Comparison of ENCODE assay signal across 33 cellular contexts in the genomic region with DNA sequence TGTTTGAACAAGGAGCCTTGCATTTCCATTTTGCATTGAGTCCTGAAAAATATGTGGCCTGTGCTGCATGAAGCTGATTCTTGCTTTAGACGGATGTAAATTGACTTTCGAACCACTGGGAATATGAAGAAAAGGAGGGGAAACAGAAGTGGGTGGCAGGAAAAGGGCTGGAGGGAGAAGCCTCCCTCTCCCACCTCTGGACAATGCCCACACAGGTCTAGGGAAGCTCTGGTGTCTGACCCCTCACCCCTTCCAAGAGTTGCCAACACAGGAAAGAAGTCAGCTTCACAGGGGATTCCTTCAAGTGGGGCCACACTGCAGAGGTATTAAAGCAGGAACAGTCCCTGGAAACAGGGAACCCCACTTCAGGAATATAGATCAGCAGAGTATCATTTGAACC. TPM values are rescaled to one million over a fixed set of nuclear protein-coding genes. Genes with fewer than 3 reads are reported as not detected.
DNase-seq lines count a peak whose midpoint lies in the region; ATAC-seq, FAIRE-seq and TF ChIP-seq lines count a peak whose summit lies in the region.
"Had no signal": no experiment of that assay in that cellular context is flagged by ENCODE, and none has a peak within 500 bp of the region (broad histone marks: within the 10 kb centered on the region; RNA-seq: fewer than 3 reads in every experiment).

No MANE protein-coding gene starts in this region.

- peaks cover 30 to 98% (median 74%) of the 10 kb centered on the region in 9 donors for H3K4me1 ChIP-seq in heart right ventricle
- peaks cover 49% of the 10 kb centered on the region for H3K4me1 ChIP-seq in endothelial cell of umbilical vein (ENCODE audit: control insufficient read depth, extremely low read depth, insufficient read depth, low read length)
- H3K4me1 ChIP-seq in parathyroid adenoma = peaks cover 7% of the 10 kb centered on the region
- H3K4me1 ChIP-seq in thoracic aorta (ENCODE audit: control insufficient read depth in 1 of 2, low read depth in 2 of 2) = peaks cover 30 to 63% of the 10 kb centered on the region in 2 donors

- BruUV-seq in endothelial cell of umbilical vein (replicated peaks; lab: Mats Ljungman, UMichigan) = no TSS peak

- no peak for TF ChIP-seq CTCF in heart right ventricle (IDR thresholded peaks at IDR 0.05)
- no peak for TF ChIP-seq CTCF in endothelial cell of umbilical vein (IDR thresholded peaks at IDR 0.05; ENCODE audit: extremely low read depth in 1 of 2, insufficient read depth in 1 of 2, low read depth in 1 of 2, low read length in 2 of 2)
- TF ChIP-seq CTCF in parathyroid adenoma (IDR thresholded peaks at IDR 0.05) = no peak
- no peak for TF ChIP-seq CTCF in thoracic aorta (IDR thresholded peaks at IDR 0.05)

- no peak for FAIRE-seq in endothelial cell of umbilical vein (lab: Jason Lieb, UNC)

- H3K9me1 ChIP-seq in endothelial cell of umbilical vein (replicated peaks; ENCODE audit: control insufficient read depth, extremely low read depth, insufficient read depth, low read length) = no peaks in the 10 kb centered on the region

- POLR2A ChIA-PET in endothelial cell of umbilical vein (lab: Charles Lee) = no interaction called here

- H3K27ac ChIP-seq in heart right ventricle (peak overlapping the region in 9 of 10 donors; percentile 38 to 99 (median 92)), endothelial cell of umbilical vein (ENCODE audit: insufficient read depth, low read depth, low read length) (no peak overlapping the region), parathyroid adenoma (peak overlapping the region; percentile 27), thoracic aorta (peak overlapping the region; percentile 89 to 98)
- H3K27ac ChIP-seq: brain microvascular endothelial cell, epithelial cell of prostate, GM23248, ovary, VCaP had no signal

- no peak overlapping the region for H2AFZ ChIP-seq in endothelial cell of umbilical vein (ENCODE audit: low read depth, low read length)
- H2AFZ ChIP-seq in parathyroid adenoma = no peak overlapping the region
- H2AFZ ChIP-seq: GM23248 had no signal

- no peak for DNase-seq in heart right ventricle
- DNase-seq in left cardiac atrium = no peak
- peak; percentile 83 for DNase-seq in endothelial cell of umbilical vein (ENCODE audit: low read depth, low spot score)
- no peak for DNase-seq in thoracic aorta (ENCODE audit: low spot score)
- DNase-seq in effector CD4-positive, alpha-beta T cell = no peak
- no peak for DNase-seq in DMS153 (lab: John Stamatoyannopoulos, UW)
- DNase-seq: activated CD4-positive, alpha-beta T cell treated with anti-CD3 and anti-CD28 coated beads for 4 hours; activated naive CD4-positive, alpha-beta T cell treated with anti-CD3 and anti-CD28 coated beads, Interleukin-2, amount 50 U/mL, for 16 hours; amniotic stem cell; brain microvascular endothelial cell; CD4-positive, CD25-positive, alpha-beta regulatory T cell; glutamatergic neuron; GM23248; islet precursor cell; NCI-H1048; NCI-H1694; ovary; RPMI8226; sigmoid colon; stimulated activated CD4-positive, alpha-beta T cell treated with anti-CD3 and anti-CD28 coated beads, Interleukin-15, amount 100 ng/mL, for 24 hours; T1000; uterus had no signal

- H3K36me3 ChIP-seq in heart right ventricle (peaks cover 0 to 54% (median 0%) of the 10 kb centered on the region in 9 donors), endothelial cell of umbilical vein (ENCODE audit: control insufficient read depth in 2 of 2, extremely low read depth in 1 of 2, insufficient read depth in 2 of 2, low read length in 2 of 2) (no peaks in the 10 kb centered on the region), parathyroid adenoma (ENCODE audit: control insufficient read depth, insufficient read depth, low read length) (no peaks in the 10 kb centered on the region), thoracic aorta (no peaks in the 10 kb centered on the region)
- H3K36me3 ChIP-seq: brain microvascular endothelial cell, ovary, sigmoid colon, uterus had no signal

- H3K79me2 ChIP-seq in endothelial cell of umbilical vein (ENCODE audit: control insufficient read depth, insufficient read depth, low read length) (no peaks in the 10 kb centered on the region), parathyroid adenoma (no peaks in the 10 kb centered on the region)

- no peaks in the 10 kb centered on the region for H4K20me1 ChIP-seq in endothelial cell of umbilical vein (replicated peaks; ENCODE audit: control insufficient read depth, extremely low read depth, insufficient read depth, low read length)

- no peak overlapping the region for H3K4me3 ChIP-seq in heart right ventricle
- no peak overlapping the region for H3K4me3 ChIP-seq in endothelial cell of umbilical vein (replicated peaks in 1 of 3; ENCODE audit: insufficient read depth in 1 of 3, low read depth in 1 of 3, low read length in 3 of 3)
- H3K4me3 ChIP-seq in parathyroid adenoma (ENCODE audit: low read depth, low read length) = no peak overlapping the region
- H3K4me3 ChIP-seq in thoracic aorta = no peak overlapping the region
- H3K4me3 ChIP-seq: GM23248, lung, ovary, sigmoid colon, uterus had no signal

- TF ChIP-seq POLR2A in endothelial cell of umbilical vein (IDR thresholded peaks at IDR 0.05; ENCODE audit: low read depth, low read length) = no peak

- dilution Hi-C loops in endothelial cell of umbilical vein (cut with MboI; ENCODE audit: extremely low pct_ligation_motif_present, low sequenced_read_pairs) = no loop called here

- no peaks in the 10 kb centered on the region for H3K27me3 ChIP-seq in heart right ventricle
- no peaks in the 10 kb centered on the region for H3K27me3 ChIP-seq in endothelial cell of umbilical vein (ENCODE audit: control insufficient read depth in 2 of 2, insufficient read depth in 2 of 2, low read length in 2 of 2)
- no peaks in the 10 kb centered on the region for H3K27me3 ChIP-seq in parathyroid adenoma (ENCODE audit: control insufficient read depth, insufficient read depth, low read length)
- H3K27me3 ChIP-seq in thoracic aorta (replicated peaks; ENCODE audit: insufficient read depth) = no peaks in the 10 kb centered on the region
- H3K27me3 ChIP-seq: brain microvascular endothelial cell, ovary, sigmoid colon, uterus had no signal

- H3K4me2 ChIP-seq in endothelial cell of umbilical vein (ENCODE audit: insufficient read depth, low read length) = no peak overlapping the region
- H3K4me2 ChIP-seq in parathyroid adenoma (ENCODE audit: low read length) = no peak overlapping the region

- CTCF ChIA-PET in endothelial cell of umbilical vein (lab: Charles Lee) = interaction anchor here (1.0 to 1.5 kb wide), 3 partner anchors 8 to 69 kb away, joined by 3 to 6 read pairs (median 5); no protein-coding TSS in a partner anchor

- H3K9me3 ChIP-seq in heart right ventricle = no peaks in the 10 kb centered on the region
- H3K9me3 ChIP-seq in endothelial cell of umbilical vein (replicated peaks; ENCODE audit: control insufficient read depth, insufficient read depth, low read length) = no peaks in the 10 kb centered on the region
- H3K9me3 ChIP-seq in parathyroid adenoma (ENCODE audit: control insufficient read depth, low read length) = no peaks in the 10 kb centered on the region
- H3K9me3 ChIP-seq in thoracic aorta = no peaks in the 10 kb centered on the region
- H3K9me3 ChIP-seq: ovary, sigmoid colon, uterus had no signal

- ATAC-seq in heart right ventricle (no peak), left cardiac atrium (no peak), thoracic aorta (ENCODE audit: insufficient number of reproducible peaks, low FRiP score, low read depth) (no peak), HG02973 (IDR thresholded peaks at IDR 0.05; ENCODE audit: unreplicated experiment) (no peak)
- ATAC-seq: activated T-helper 17 cell treated with anti-CD3 and anti-CD28 coated beads, Interleukin-2, amount 50 U/mL, for 72 hours; stimulated activated effector memory CD8-positive, alpha-beta T cell treated with anti-CD3 and anti-CD28 coated beads, Interleukin-12 subunit alpha, Interleukin-12 subunit beta, amount 100 ng/mL, for 72 hours had no signal

- 76 to 93% methylated on average over 2 of the region's 2 CpGs for WGBS in heart right ventricle, 2 donors

- intact Hi-C loops in heart right ventricle (cut with DNase I) (loop anchor here in 7 of 10 donors (5.0 to 10.0 kb wide), 7 partner anchors 37 to 88 kb away; partner anchors contain the start of gene ZNF366 (in 3 of the 7)), left cardiac atrium (cut with DNase I) (loop anchor here (10.0 kb wide), 1 partner anchor 50 kb away; the partner anchor contains the start of gene ZNF366 (in 2 of the 2)), endothelial cell of umbilical vein (cut with micrococcal nuclease) (no loop called here)

- no peak overlapping the region for H3K9ac ChIP-seq in endothelial cell of umbilical vein (replicated peaks; ENCODE audit: extremely low read depth, insufficient read depth, low read length)
- no peak overlapping the region for H3K9ac ChIP-seq in parathyroid adenoma
- H3K9ac ChIP-seq: GM23248 had no signal

TF ChIP-seq in endothelial cell of umbilical vein, 7 proteins besides CTCF, POLR2A, EP300 and RAD21:
- TF ChIP-seq MAX (IDR thresholded peaks at IDR 0.05; ENCODE audit: insufficient read depth, insufficient read length) = no peak
- TF ChIP-seq MYC (IDR thresholded peaks at IDR 0.05; ENCODE audit: low read depth, low read length) = no peak
- no peak for TF ChIP-seq GATA2 (IDR thresholded peaks at IDR 0.05; ENCODE audit: insufficient read depth, insufficient read length, low read depth, low read length)
- no peak for TF ChIP-seq POLR2AphosphoS5 (IDR thresholded peaks at IDR 0.05; ENCODE audit: insufficient read depth, low read depth, low read length)
- no peak for TF ChIP-seq JUN (IDR thresholded peaks at IDR 0.05; ENCODE audit: borderline replicate concordance, insufficient read depth, insufficient read length, low read depth)

RNA-seq across cellular contexts. Expression of gene ZNF366, which starts 52.2 kb away (rescaled TPM):
- 10 to 100 TPM in 2 of 10 donors, 1 to 10 TPM in 8; 3.8 to 10.5 (median 5.4) TPM for total RNA-seq in heart right ventricle
- polyA plus RNA-seq in heart right ventricle = 1 to 10 TPM; 1.7 to 2.5 TPM
- total RNA-seq in left cardiac atrium = 1 to 10 TPM; 7.0 to 9.1 TPM
- total RNA-seq in endothelial cell of umbilical vein = 4.1 and 4.6 TPM in 2 replicates
- 1.2 and 1.3 TPM in 2 replicates for polyA plus RNA-seq in endothelial cell of umbilical vein
- 0.75 and 0.78 TPM in 2 replicates for polyA plus RNA-seq in endothelial cell of umbilical vein (2011; cell fraction: cytosol; rRNA removed)
- polyA plus RNA-seq in endothelial cell of umbilical vein (2011; cell fraction: nucleus; rRNA removed) = 0.72 and 1.2 TPM in 2 replicates
- 0.11 and 0.33 TPM in 2 replicates for polyA plus RNA-seq in endothelial cell of umbilical vein (2012)
- polyA minus RNA-seq in endothelial cell of umbilical vein = 3.2 and 3.4 TPM in 2 replicates
- not detected for polyA minus RNA-seq in endothelial cell of umbilical vein (2011; cell fraction: cytosol; rRNA and poly(A)+ RNA removed)
- polyA minus RNA-seq in endothelial cell of umbilical vein (2011; cell fraction: nucleus; rRNA and poly(A)+ RNA removed) = 0.96 and 1.6 TPM in 2 replicates
- 1 to 10 TPM; 2.2 to 3.1 TPM for total RNA-seq in thoracic aorta
- total RNA-seq: A172; activated T-helper 17 cell treated with anti-CD3 and anti-CD28 coated beads, Interleukin-2, amount 50 U/mL, for 72 hours; CD4-positive, CD25-positive, alpha-beta regulatory T cell; GM23248; HT-29; NCI-H460 had no signal
- polyA plus RNA-seq: CD4-positive, CD25-positive, alpha-beta regulatory T cell; GM23248; neural cell had no signal
